In the genomic region with DNA sequence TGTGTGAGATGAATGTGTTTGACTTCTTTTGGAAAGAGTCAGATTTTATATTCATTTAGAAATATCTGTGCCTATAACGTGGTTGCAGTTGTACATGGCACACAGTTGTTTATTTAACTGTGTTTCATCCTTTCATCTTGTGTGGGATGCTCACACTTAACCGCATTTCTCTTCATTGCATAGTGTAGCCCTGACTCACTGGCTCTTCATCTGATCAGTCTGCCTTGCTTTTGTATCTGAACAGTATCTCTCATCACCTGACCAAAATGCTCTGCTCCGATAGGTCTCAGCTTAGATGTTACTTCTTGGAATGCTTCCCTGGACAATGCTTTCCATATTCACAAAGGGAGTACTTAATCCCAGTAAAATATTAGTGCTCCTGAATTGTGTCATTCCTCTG, we compare ENCODE assay signal across 15 cellular contexts.
DNase-seq lines count a peak whose midpoint lies in the region; ATAC-seq and TF ChIP-seq lines count a peak whose summit lies in the region.
"Had no signal": no experiment of that assay in that cellular context is flagged by ENCODE, and none has a peak within 500 bp of the region (broad histone marks: within the 10 kb centered on the region; RNA-seq: fewer than 3 reads in every experiment).

No MANE protein-coding gene starts in this region.

- CTCF ChIA-PET in CD8-positive, alpha-beta memory T cell (lab: Charles Lee) = no interaction called here

- TF ChIP-seq POLR2A in GM18505 (IDR thresholded peaks at IDR 0.05; ENCODE audit: borderline replicate concordance, extremely low read depth, insufficient read depth, insufficient read length) = no peak

- H3K36me3 ChIP-seq in SJSA1 = no peaks in the 10 kb centered on the region
- no peaks in the 10 kb centered on the region for H3K36me3 ChIP-seq in smooth muscle cell (ENCODE audit: low read depth)
- no peaks in the 10 kb centered on the region for H3K36me3 ChIP-seq in CD8-positive, alpha-beta memory T cell (ENCODE audit: insufficient read depth, low read length)
- H3K36me3 ChIP-seq: BLaER1 treated with 17β-estradiol and CSF1 and Interleukin-3, amounts not matched to agents 10 nM and 100 nM; MG63 had no signal

- H3K36me3 Mint-ChIP-seq in CD8-positive, alpha-beta memory T cell = peaks cover 0 to 2% (median 0%) of the 10 kb centered on the region in 3 donors
- H3K36me3 Mint-ChIP-seq: naive B cell had no signal

- POLR2A ChIA-PET in CD8-positive, alpha-beta memory T cell (lab: Charles Lee) = no interaction called here

- H3K4me1 ChIP-seq in SJSA1 (replicated peaks) (peaks cover 35% of the 10 kb centered on the region), smooth muscle cell (ENCODE audit: low read depth) (peaks cover 4% of the 10 kb centered on the region)
- no peaks in the 10 kb centered on the region for H3K4me1 ChIP-seq in CD8-positive, alpha-beta memory T cell (ENCODE audit: insufficient read depth, low read length)
- H3K4me1 ChIP-seq: BLaER1 treated with 17β-estradiol and CSF1 and Interleukin-3, amounts not matched to agents 10 nM and 100 nM; testis had no signal

- peak overlapping the region; percentile 61 for H3K27ac ChIP-seq in SJSA1
- H3K27ac ChIP-seq in smooth muscle cell (ENCODE audit: low read depth) = peak overlapping the region; percentile 31
- H3K27ac ChIP-seq in CD8-positive, alpha-beta memory T cell (ENCODE audit: low read depth, low read length) = no peak overlapping the region
- H3K27ac ChIP-seq: BLaER1 treated with 17β-estradiol and CSF1 and Interleukin-3, amounts not matched to agents 10 nM and 100 nM; testis had no signal

- no peaks in the 10 kb centered on the region for H3K79me2 ChIP-seq in smooth muscle cell (ENCODE audit: low read depth)

- WGBS in smooth muscle cell (ENCODE audit: low lambda C conversion rate) = 23% methylated on average over 3 of the region's 3 CpGs

- H3K4me1 Mint-ChIP-seq in CD8-positive, alpha-beta memory T cell = no peaks in the 10 kb centered on the region
- H3K4me1 Mint-ChIP-seq: naive B cell had no signal

- TF ChIP-seq CTCF in fibroblast of mammary gland (conservative IDR thresholded peaks at IDR 0.05; ENCODE audit: control insufficient read depth, insufficient read depth, low read depth, low read length) (no peak), smooth muscle cell (IDR thresholded peaks at IDR 0.05; ENCODE audit: borderline replicate concordance, insufficient read depth, poor library complexity, severe bottlenecking) (no peak)

- no peak overlapping the region for H2AFZ ChIP-seq in smooth muscle cell (ENCODE audit: low read depth)

- H3K9me3 ChIP-seq in SJSA1 (replicated peaks) = no peaks in the 10 kb centered on the region; the same call in 1 of the 2 replicates
- H3K9me3 ChIP-seq in smooth muscle cell (replicated peaks; ENCODE audit: low read depth) = no peaks in the 10 kb centered on the region
- H3K9me3 ChIP-seq in CD8-positive, alpha-beta memory T cell (ENCODE audit: low read length) = no peaks in the 10 kb centered on the region
- H3K9me3 ChIP-seq: BLaER1 treated with 17β-estradiol and CSF1 and Interleukin-3, amounts not matched to agents 10 nM and 100 nM; MG63; testis had no signal

- peak; percentile 18 for DNase-seq in GM04503 (ENCODE audit: low read depth)
- peak; percentile 80 to 84 for DNase-seq in SJSA1 (ENCODE audit: low read depth in 1 of 2, low spot score in 2 of 2)
- DNase-seq in fibroblast of mammary gland (ENCODE audit: low read depth) = peak; percentile 95
- DNase-seq in smooth muscle cell (lab: John Stamatoyannopoulos, UW; ENCODE audit: unreplicated experiment) = no peak
- DNase-seq in AML-193 (lab: John Stamatoyannopoulos, UW) = no peak
- DNase-seq in CD8-positive, alpha-beta memory T cell = no peak
- DNase-seq: mammary epithelial cell, MG63, naive B cell, small intestine, testis had no signal

- no peak for ATAC-seq in GM21528 (IDR thresholded peaks at IDR 0.05; ENCODE audit: low FRiP score, unreplicated experiment)
- ATAC-seq in GM18505 (IDR thresholded peaks at IDR 0.05; ENCODE audit: unreplicated experiment) = no peak

- H3K4me2 ChIP-seq in smooth muscle cell = peak overlapping the region; percentile 14
- H3K4me2 ChIP-seq: BLaER1 treated with 17β-estradiol and CSF1 and Interleukin-3, amounts not matched to agents 10 nM and 100 nM had no signal

- H3K9ac ChIP-seq in smooth muscle cell (ENCODE audit: low read depth) = no peak overlapping the region
- H3K9ac ChIP-seq: BLaER1 treated with 17β-estradiol and CSF1 and Interleukin-3, amounts not matched to agents 10 nM and 100 nM had no signal

- H3K9me3 Mint-ChIP-seq in CD8-positive, alpha-beta memory T cell = peaks cover 0 to 2% (median 0%) of the 10 kb centered on the region in 5 donors
- H3K9me3 Mint-ChIP-seq: T-helper 2 cell treated with Interferon-gamma antibody and Interleukin-4, amounts not matched to agents 5 μg/mL and 100 μg/mL, for 36 hours had no signal

- H3K4me3 Mint-ChIP-seq in CD8-positive, alpha-beta memory T cell = no peak overlapping the region
- H3K4me3 Mint-ChIP-seq: naive B cell; T-helper 2 cell treated with Interferon-gamma antibody and Interleukin-4, amounts not matched to agents 5 μg/mL and 100 μg/mL, for 36 hours had no signal

- no peak overlapping the region for H3K27ac Mint-ChIP-seq in CD8-positive, alpha-beta memory T cell
- H3K27ac Mint-ChIP-seq: T-helper 2 cell treated with Interferon-gamma antibody and Interleukin-4, amounts not matched to agents 5 μg/mL and 100 μg/mL, for 36 hours had no signal

- no peaks in the 10 kb centered on the region for H3F3A ChIP-seq in smooth muscle cell (ENCODE audit: low read depth)

- H3K4me3 ChIP-seq in SJSA1 = no peak overlapping the region
- no peak overlapping the region for H3K4me3 ChIP-seq in fibroblast of mammary gland (ENCODE audit: control insufficient read depth, low read depth, low read length)
- H3K4me3 ChIP-seq in smooth muscle cell = no peak overlapping the region
- no peak overlapping the region for H3K4me3 ChIP-seq in CD8-positive, alpha-beta memory T cell (ENCODE audit: low read length)
- H3K4me3 ChIP-seq: BLaER1 treated with 17β-estradiol and CSF1 and Interleukin-3, amounts not matched to agents 10 nM and 100 nM; MG63; testis had no signal

- H3K27me3 Mint-ChIP-seq in CD8-positive, alpha-beta memory T cell = no peaks in the 10 kb centered on the region

- no peaks in the 10 kb centered on the region for H3K27me3 ChIP-seq in SJSA1 (replicated peaks)
- H3K27me3 ChIP-seq in smooth muscle cell (ENCODE audit: low read depth) = no peaks in the 10 kb centered on the region
- H3K27me3 ChIP-seq in CD8-positive, alpha-beta memory T cell (ENCODE audit: insufficient read depth, low read length, poor library complexity, severe bottlenecking) = no peaks in the 10 kb centered on the region
- H3K27me3 ChIP-seq: BLaER1 treated with 17β-estradiol and CSF1 and Interleukin-3, amounts not matched to agents 10 nM and 100 nM; MG63; testis had no signal

- H4K20me1 ChIP-seq in smooth muscle cell (ENCODE audit: low read depth) = no peaks in the 10 kb centered on the region
- H4K20me1 ChIP-seq: BLaER1 treated with 17β-estradiol and CSF1 and Interleukin-3, amounts not matched to agents 10 nM and 100 nM had no signal

Comparison
In these comparisons a context has a peak if more than half of its experiments do, and no peak if none do; other contexts are left out.
1. DNase-seq: peak in GM04503 (single experiment), SJSA1 (2 of 2) and fibroblast of mammary gland (single experiment); none in smooth muscle cell (single experiment), AML-193 (0 of 2) and CD8-positive, alpha-beta memory T cell (0 of 5).